27 cellular contexts compared by ENCODE assay signal in the genomic region with DNA sequence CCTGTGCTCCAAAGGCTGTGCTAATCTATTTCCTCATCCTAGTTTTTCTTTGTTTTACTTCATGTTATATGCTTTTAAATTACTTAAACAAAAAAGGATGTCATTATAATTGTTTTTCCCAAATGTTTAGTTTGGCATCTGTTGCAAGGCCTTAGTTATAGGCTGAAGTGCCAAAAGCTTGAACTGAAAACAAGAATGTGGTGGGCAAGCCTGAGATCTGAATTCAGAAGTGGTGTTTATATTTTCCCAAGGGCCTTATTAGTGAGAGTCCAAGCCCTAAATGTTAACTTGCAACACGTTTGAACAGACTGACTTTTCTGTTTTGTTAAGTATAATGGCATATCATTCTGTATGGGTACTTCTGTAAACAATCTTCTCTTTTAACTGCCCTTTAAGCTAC.
"Had no signal": no experiment of that assay in that cellular context is flagged by ENCODE, and none has a peak within 500 bp of the region (broad histone marks: within the 10 kb centered on the region; RNA-seq: fewer than 3 reads in every experiment).

No MANE protein-coding gene starts in this region.

- H3K4me1 Mint-ChIP-seq: activated B cell treated with CpG ODN at 0.5 μM for 24 hours; activated CD4-positive, alpha-beta T cell treated with anti-CD3 and anti-CD28 coated beads for 36 hours; activated naive CD8-positive, alpha-beta T cell treated with anti-CD3 and anti-CD28 coated beads for 36 hours; endodermal cell; neural progenitor cell had no signal

- H3K27ac ChIP-seq: coronary artery, epithelial cell of prostate, neural progenitor cell, right lobe of liver, stomach, testis, upper lobe of left lung had no signal

- H3K9me3 ChIP-seq: right lobe of liver, testis, upper lobe of left lung had no signal

- H3K9ac ChIP-seq: neural progenitor cell had no signal

- H3K4me3 Mint-ChIP-seq: activated B cell treated with CpG ODN at 0.5 μM for 24 hours; activated CD4-positive, alpha-beta T cell treated with anti-CD3 and anti-CD28 coated beads for 36 hours; activated naive CD8-positive, alpha-beta T cell treated with anti-CD3 and anti-CD28 coated beads for 36 hours; activated T-cell treated with anti-CD3 and anti-CD28 coated beads, Interleukin-2, amount 50 U/mL, for 4 hours; endodermal cell; naive thymus-derived CD4-positive, alpha-beta T cell; neural progenitor cell; stimulated activated effector memory CD8-positive, alpha-beta T cell treated with anti-CD3 and anti-CD28 coated beads, Interleukin-12 subunit alpha, Interleukin-12 subunit beta, amount 100 ng/mL, for 72 hours; T-helper 1 cell treated with Interleukin-12 subunit alpha and Interleukin-12 subunit beta and Interleukin-4 antibody, amounts not matched to agents 30 μg/mL and 1 μg/mL, for 36 hours had no signal

- H3K36me3 ChIP-seq: neural progenitor cell, right lobe of liver, stomach, upper lobe of left lung had no signal

- FAIRE-seq: bronchial epithelial cell, kidney, small intestine had no signal

- H3K27ac Mint-ChIP-seq: activated CD4-positive, alpha-beta T cell treated with anti-CD3 and anti-CD28 coated beads for 36 hours; activated naive CD8-positive, alpha-beta T cell treated with anti-CD3 and anti-CD28 coated beads for 36 hours; activated T-helper 2 cell treated with anti-CD3 and anti-CD28 coated beads, Interferon-gamma antibody, Interleukin-2, Interleukin-4, amounts not matched to agents 10 μg/mL and 5 μg/mL and 100 μg/mL, durations not matched to agents 14 hours and 24 hours and 36 hours; endodermal cell; naive thymus-derived CD4-positive, alpha-beta T cell; neural progenitor cell; stimulated activated effector memory CD8-positive, alpha-beta T cell treated with anti-CD3 and anti-CD28 coated beads, Interleukin-12 subunit alpha, Interleukin-12 subunit beta, amount 100 ng/mL, for 72 hours; T-helper 1 cell treated with Interleukin-12 subunit alpha and Interleukin-12 subunit beta and Interleukin-4 antibody, amounts not matched to agents 30 μg/mL and 1 μg/mL, for 36 hours had no signal

- H3K27me3 ChIP-seq: neural progenitor cell, right lobe of liver, stomach, testis, upper lobe of left lung had no signal

- H2AFZ ChIP-seq: neural progenitor cell had no signal

- H3K4me2 ChIP-seq: neural progenitor cell had no signal

- H3K27me3 Mint-ChIP-seq: activated B cell treated with CpG ODN at 0.5 μM for 24 hours; activated CD4-positive, alpha-beta T cell treated with anti-CD3 and anti-CD28 coated beads for 36 hours; activated naive CD8-positive, alpha-beta T cell treated with anti-CD3 and anti-CD28 coated beads for 36 hours; naive thymus-derived CD4-positive, alpha-beta T cell had no signal

- DNase-seq: activated B cell treated with CpG ODN at 0.5 μM for 24 hours; activated CD4-positive, alpha-beta T cell treated with anti-CD3 and anti-CD28 coated beads for 36 hours; activated CD4-positive, alpha-beta T cell treated with anti-CD3 and anti-CD28 coated beads, Interleukin-2, amount 50 U/mL, for 48 hours; activated CD8-positive, alpha-beta memory T cell treated with anti-CD3 and anti-CD28 coated beads, Interleukin-2, amount 50 U/mL, for 48 hours; activated naive CD4-positive, alpha-beta T cell treated with Interleukin-2 at 50 U/mL for 16 hours; activated naive CD8-positive, alpha-beta T cell treated with anti-CD3 and anti-CD28 coated beads for 36 hours; activated T-cell treated with anti-CD3 and anti-CD28 coated beads, Interleukin-2, amount 50 U/mL, for 4 hours; amniotic stem cell; endodermal cell; foreskin melanocyte; kidney; naive thymus-derived CD4-positive, alpha-beta T cell; posterior cingulate gyrus; right lobe of liver; small intestine; stimulated activated CD4-positive, alpha-beta T cell treated with anti-CD3 and anti-CD28 coated beads, Interleukin-2, amount 100 ng/mL, for 24 hours; stomach; testis; upper lobe of left lung had no signal

- H3K4me1 ChIP-seq: neural progenitor cell, testis, upper lobe of left lung had no signal

- H3K36me3 Mint-ChIP-seq: neural progenitor cell; stimulated activated effector memory CD8-positive, alpha-beta T cell treated with anti-CD3 and anti-CD28 coated beads, Interleukin-12 subunit alpha, Interleukin-12 subunit beta, amount 100 ng/mL, for 72 hours had no signal

- ATAC-seq: activated CD4-positive, alpha-beta T cell treated with anti-CD3 and anti-CD28 coated beads for 36 hours; activated T-cell treated with anti-CD3 and anti-CD28 coated beads, Interleukin-2, amount 50 U/mL, for 4 hours; naive thymus-derived CD4-positive, alpha-beta T cell; right lobe of liver; stimulated activated effector memory CD8-positive, alpha-beta T cell treated with anti-CD3 and anti-CD28 coated beads, Interleukin-12 subunit alpha, Interleukin-12 subunit beta, amount 100 ng/mL, for 72 hours had no signal

- H3K4me3 ChIP-seq: coronary artery, lung, neural progenitor cell, right lobe of liver, stomach, testis, upper lobe of left lung had no signal
